In genomic region chr11:19558189-19558986, GRCh38 we compare ENCODE assay signal across 16 cellular contexts.
DNase-seq lines count a peak whose midpoint lies in the region; TF ChIP-seq lines count a peak whose summit lies in the region.
"Had no signal": no experiment of that assay in that cellular context is flagged by ENCODE, and none has a peak within 500 bp of the region (broad histone marks: within the 10 kb centered on the region; RNA-seq: fewer than 3 reads in every experiment).

No MANE protein-coding gene starts in this region.

- intact Hi-C loops in Caco-2 (cut with micrococcal nuclease; ENCODE audit: unreplicated experiment), result loop anchor here (10.0 kb wide), 1 partner anchor 394 kb away; no protein-coding TSS in a partner anchor

- POLR2A ChIA-PET in Caco-2 (lab: Charles Lee), result no interaction called here

- BruUV-seq in Caco-2 (replicated peaks; lab: Mats Ljungman, UMichigan), result no TSS peak

- CTCF ChIA-PET in Caco-2 (lab: Charles Lee), result interaction anchor here (1.0 to 1.8 kb wide), 7 partner anchors 29 to 345 kb away, joined by 3 to 9 read pairs (median 4); no protein-coding TSS in a partner anchor

- peak; percentile 31 for DNase-seq in CD1c-positive myeloid dendritic cell (ENCODE audit: extremely low spot score)
- DNase-seq in DMS153 treated with DMSO at 0.1 percent for 48 hours (lab: John Stamatoyannopoulos, UW; ENCODE audit: unreplicated experiment), result peak; percentile 60
- peak; percentile 91 for DNase-seq in NCI-H2029 (lab: John Stamatoyannopoulos, UW)
- peak; percentile 6 for DNase-seq in NOMO-1 treated with DMSO at 0.1 percent for 48 hours (lab: John Stamatoyannopoulos, UW; ENCODE audit: unreplicated experiment)
- DNase-seq in Caco-2, result no peak
- no peak for DNase-seq in hepatic stellate cell (ENCODE audit: low spot score)
- DNase-seq in stimulated activated CD4-positive, alpha-beta T cell treated with anti-CD3 and anti-CD28 coated beads, Interleukin-1b, Interleukin-23, amount 100 ng/mL, for 48 hours, result no peak

- no peaks in the 10 kb centered on the region for H3K9me3 Mint-ChIP-seq in Caco-2 (ENCODE audit: unreplicated experiment)
- H3K9me3 Mint-ChIP-seq: activated CD4-positive, alpha-beta memory T cell treated with anti-CD3 and anti-CD28 coated beads, Interleukin-2, amount 10 ng/mL, durations not matched to agents 7 days and 5 days; activated T-helper 17 cell treated with anti-CD3 and anti-CD28 coated beads, Interleukin-2, amount 50 U/mL, for 72 hours; stimulated activated effector memory CD8-positive, alpha-beta T cell treated with anti-CD3 and anti-CD28 coated beads, Interleukin-12 subunit alpha, Interleukin-12 subunit beta, amount 100 ng/mL, for 72 hours; T-cell; type B pancreatic cell had no signal

- H3K27me3 ChIP-seq in Caco-2 (replicated peaks; ENCODE audit: control insufficient read depth, insufficient read depth, low read length), result no peaks in the 10 kb centered on the region
- H3K27me3 ChIP-seq: BLaER1, brain microvascular endothelial cell, gastrocnemius medialis, SJSA1 had no signal

- TF ChIP-seq CTCF in Caco-2 (IDR thresholded peaks at IDR 0.05; ENCODE audit: insufficient read depth in 1 of 2, low read depth in 1 of 2, low read length in 1 of 2, severe bottlenecking in 1 of 2, unreplicated experiment in 1 of 2), result no peak

- H3K4me3 Mint-ChIP-seq in Caco-2 (ENCODE audit: unreplicated experiment), result no peak overlapping the region
- H3K4me3 Mint-ChIP-seq: activated CD4-positive, alpha-beta memory T cell treated with anti-CD3 and anti-CD28 coated beads, Interleukin-2, amount 10 ng/mL, durations not matched to agents 7 days and 5 days; activated T-helper 17 cell treated with anti-CD3 and anti-CD28 coated beads, Interleukin-2, amount 50 U/mL, for 72 hours; stimulated activated effector memory CD8-positive, alpha-beta T cell treated with anti-CD3 and anti-CD28 coated beads, Interleukin-12 subunit alpha, Interleukin-12 subunit beta, amount 100 ng/mL, for 72 hours; T-cell; type B pancreatic cell had no signal

- no peaks in the 10 kb centered on the region for H3K27me3 Mint-ChIP-seq in Caco-2 (ENCODE audit: insufficient read depth, unreplicated experiment)

- H3K4me1 ChIP-seq in Caco-2, result peaks cover 13% of the 10 kb centered on the region
- H3K4me1 ChIP-seq: gastrocnemius medialis, SJSA1 had no signal

- peaks cover 8% of the 10 kb centered on the region for H3K4me1 Mint-ChIP-seq in Caco-2 (ENCODE audit: low read depth, unreplicated experiment)
- H3K4me1 Mint-ChIP-seq: activated CD4-positive, alpha-beta memory T cell treated with anti-CD3 and anti-CD28 coated beads, Interleukin-2, amount 10 ng/mL, durations not matched to agents 7 days and 5 days; activated T-helper 17 cell treated with anti-CD3 and anti-CD28 coated beads, Interleukin-2, amount 50 U/mL, for 72 hours had no signal

- H3K36me3 ChIP-seq in Caco-2 (ENCODE audit: control insufficient read depth, insufficient read depth, low read length), result no peaks in the 10 kb centered on the region
- H3K36me3 ChIP-seq: BLaER1, brain microvascular endothelial cell, gastrocnemius medialis, SJSA1 had no signal

- no peaks in the 10 kb centered on the region for H3K9me3 ChIP-seq in Caco-2
- H3K9me3 ChIP-seq: BLaER1, gastrocnemius medialis, SJSA1 had no signal

- H3K36me3 Mint-ChIP-seq in Caco-2 (ENCODE audit: insufficient read depth, unreplicated experiment), result no peaks in the 10 kb centered on the region
- H3K36me3 Mint-ChIP-seq: stimulated activated effector memory CD8-positive, alpha-beta T cell treated with anti-CD3 and anti-CD28 coated beads, Interleukin-12 subunit alpha, Interleukin-12 subunit beta, amount 100 ng/mL, for 72 hours; T-cell; type B pancreatic cell had no signal

- H3K4me3 ChIP-seq in Caco-2 (ENCODE audit: low read depth, low read length), result no peak overlapping the region
- H3K4me3 ChIP-seq: BLaER1, gastrocnemius medialis, SJSA1 had no signal

- H3K27ac Mint-ChIP-seq in Caco-2 (ENCODE audit: unreplicated experiment), result no peak overlapping the region
- H3K27ac Mint-ChIP-seq: activated CD4-positive, alpha-beta memory T cell treated with anti-CD3 and anti-CD28 coated beads, Interleukin-2, amount 10 ng/mL, durations not matched to agents 7 days and 5 days; activated T-helper 17 cell treated with anti-CD3 and anti-CD28 coated beads, Interleukin-2, amount 50 U/mL, for 72 hours; stimulated activated effector memory CD8-positive, alpha-beta T cell treated with anti-CD3 and anti-CD28 coated beads, Interleukin-12 subunit alpha, Interleukin-12 subunit beta, amount 100 ng/mL, for 72 hours; T-cell; type B pancreatic cell had no signal

Comparison
In these comparisons a context has a peak if more than half of its experiments do, and no peak if none do; other contexts are left out.
1. DNase-seq: peak in CD1c-positive myeloid dendritic cell (single experiment), DMS153 treated with DMSO at 0.1 percent for 48 hours (single experiment), NCI-H2029 (single experiment) and NOMO-1 treated with DMSO at 0.1 percent for 48 hours (single experiment); none in Caco-2 (0 of 2), hepatic stellate cell (single experiment) and stimulated activated CD4-positive, alpha-beta T cell treated with anti-CD3 and anti-CD28 coated beads, Interleukin-1b, Interleukin-23, amount 100 ng/mL, for 48 hours (single experiment).